ENCODE assay signal across 8 cellular contexts in the genomic region with DNA sequence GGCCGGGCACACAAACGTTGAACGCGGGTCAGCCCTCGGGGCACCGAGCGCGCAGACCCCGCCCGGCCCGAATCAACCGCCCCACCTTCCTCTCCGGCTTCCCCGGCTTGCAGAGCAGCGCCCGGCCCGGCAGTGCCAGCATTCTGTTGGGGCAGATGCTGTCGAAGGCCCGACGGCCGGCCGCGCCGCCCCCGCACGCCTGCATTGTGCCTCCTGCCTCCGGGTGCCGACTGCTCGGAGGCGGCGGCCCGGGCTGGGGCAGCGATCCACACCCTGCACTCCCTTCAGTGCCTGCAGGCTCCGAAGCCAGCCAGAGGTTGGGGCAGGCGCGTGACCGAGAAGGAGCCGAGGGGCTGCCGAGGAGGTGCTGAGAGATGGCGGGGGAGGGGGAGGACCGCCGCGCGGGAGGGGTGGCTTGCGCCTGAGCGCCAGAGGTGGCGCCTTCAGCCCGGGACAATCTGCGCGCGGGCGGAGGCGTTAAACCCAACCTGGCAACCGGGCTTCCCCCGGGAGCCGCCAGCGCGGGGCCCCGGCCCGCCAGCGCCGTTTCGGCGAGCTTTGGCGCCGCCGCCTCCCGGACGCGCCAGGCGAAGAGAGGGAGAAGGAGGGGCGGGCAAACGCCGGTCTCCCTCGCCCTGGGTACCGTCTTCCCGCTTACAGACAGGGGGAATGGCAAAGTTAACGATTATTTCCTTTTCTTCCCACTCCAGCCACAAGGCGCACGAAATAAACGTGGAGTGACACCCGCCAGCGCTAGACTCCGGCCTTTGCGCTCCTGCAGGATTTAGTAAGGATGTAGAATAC. TPM values are rescaled to one million over a fixed set of nuclear protein-coding genes. Genes with fewer than 3 reads are reported as not detected.
DNase-seq lines count a peak whose midpoint lies in the region; ATAC-seq and TF ChIP-seq lines count a peak whose summit lies in the region.

A gene (minus strand): TSS at position 382 of the 804 bp plus-strand sequence. CDS start 177 bp downstream, at position 205.

- no peaks in the 10 kb centered on the region for H3K9me3 ChIP-seq in OCI-LY7 (ENCODE audit: low read length)
- no peaks in the 10 kb centered on the region for H3K9me3 ChIP-seq in heart left ventricle

- DNase-seq in AG09309 (ENCODE audit: low read depth) (no peak), OCI-LY7 (ENCODE audit: low spot score) (peak; percentile 72), heart left ventricle (peak in 2 of 5 donors; percentile 28 to 61), sciatic nerve (ENCODE audit: low spot score) (no peak), hepatic stellate cell (ENCODE audit: low spot score) (no peak)
- DNase-seq in activated T-cell treated with anti-CD3 and anti-CD28 coated beads, Interleukin-2, amount 50 U/mL, for 72 hours: peak; percentile 77 to 79

- H3K9me3 Mint-ChIP-seq in activated T-cell treated with anti-CD3 and anti-CD28 coated beads, Interleukin-2, amount 50 U/mL, for 72 hours: no peaks in the 10 kb centered on the region

- peak within 1 kb of the TSS; percentile 86 for H3K4me3 Mint-ChIP-seq in activated T-cell treated with anti-CD3 and anti-CD28 coated beads, Interleukin-2, amount 50 U/mL, for 72 hours

- no peaks in the 10 kb centered on the region for H3K36me3 ChIP-seq in OCI-LY7 (ENCODE audit: insufficient read depth, low read length)
- no peaks in the 10 kb centered on the region for H3K36me3 ChIP-seq in heart left ventricle

- H3K27ac Mint-ChIP-seq in activated T-cell treated with anti-CD3 and anti-CD28 coated beads, Interleukin-2, amount 50 U/mL, for 72 hours: peak within 1 kb of the TSS; percentile 75

- H2AFZ ChIP-seq in OCI-LY7 (ENCODE audit: low read length): peak within 1 kb of the TSS; percentile 68

- H4K20me1 ChIP-seq in OCI-LY7 (ENCODE audit: insufficient read depth, low read length): 0 out of 2 replicates have a peak, but pooled peaks cover 4% of the 10 kb centered on the region

- 1 to 2% (median 1%) methylated on average over 33 to 85 of the region's 85 CpGs for WGBS in heart left ventricle, 4 donors

- H3K4me2 ChIP-seq in OCI-LY7 (ENCODE audit: low read length): peak within 1 kb of the TSS; percentile 90

- no TSS peak for BruUV-seq in OCI-LY7 (replicated peaks; lab: Mats Ljungman, UMichigan)

- ATAC-seq in GM18867 (IDR thresholded peaks at IDR 0.05; ENCODE audit: unreplicated experiment): peak; percentile 57
- ATAC-seq in HG03439 (IDR thresholded peaks at IDR 0.05; ENCODE audit: unreplicated experiment): peak; percentile 56
- peak; percentile 58 to 65 for ATAC-seq in activated T-cell treated with anti-CD3 and anti-CD28 coated beads, Interleukin-2, amount 50 U/mL, for 72 hours (replicated peaks in 1 of 2)
- peak in 3 of 4 donors; percentile 15 to 63 (median 48) for ATAC-seq in heart left ventricle
- ATAC-seq in sciatic nerve: peak; percentile 6

- H3K4me1 ChIP-seq in OCI-LY7 (ENCODE audit: insufficient read depth, low read length, poor library complexity, severe bottlenecking): peaks cover 11% of the 10 kb centered on the region
- H3K4me1 ChIP-seq in heart left ventricle: peaks cover 0 to 42% (median 24%) of the 10 kb centered on the region in 12 donors

- peaks cover 1 to 4% of the 10 kb centered on the region in 2 donors for H3K36me3 Mint-ChIP-seq in activated T-cell treated with anti-CD3 and anti-CD28 coated beads, Interleukin-2, amount 50 U/mL, for 72 hours (ENCODE audit: insufficient read depth in 2 of 2)

- no peak for TF ChIP-seq POLR2A in heart left ventricle (IDR thresholded peaks at IDR 0.05)

- H3K79me2 ChIP-seq in OCI-LY7 (ENCODE audit: insufficient read depth, low read depth, low read length): no peaks in the 10 kb centered on the region

- no peaks in the 10 kb centered on the region for H3K9me2 ChIP-seq in OCI-LY7 (ENCODE audit: insufficient read depth, low read length)

- TF ChIP-seq CTCF in AG09309 (IDR thresholded peaks at IDR 0.05; ENCODE audit: control insufficient read depth, insufficient read depth, low read depth, low read length, missing control alignments) (peak; percentile 14), OCI-LY7 (conservative IDR thresholded peaks at IDR 0.05; ENCODE audit: low read length) (peak; percentile 58), heart left ventricle (IDR thresholded peaks at IDR 0.05) (peak in 3 of 12 donors; percentile 10 to 29 (median 16))

- POLR2A ChIA-PET in OCI-LY7 (lab: Charles Lee): no interaction called here

- H3K4me1 Mint-ChIP-seq in activated T-cell treated with anti-CD3 and anti-CD28 coated beads, Interleukin-2, amount 50 U/mL, for 72 hours (ENCODE audit: low read depth): peaks cover 52% of the 10 kb centered on the region

- H3K27me3 ChIP-seq in heart left ventricle: peaks cover 71 to 100% (median 100%) of the 10 kb centered on the region in 9 donors

- H3K4me3 ChIP-seq in AG09309 (ENCODE audit: control insufficient read depth, low read depth, low read length) (peak within 1 kb of the TSS; percentile 47), OCI-LY7 (ENCODE audit: low read depth, low read length, poor library complexity, severe bottlenecking) (peak within 1 kb of the TSS; percentile 66), heart left ventricle (peak within 1 kb of the TSS; percentile 16 to 52 (median 38))

- peaks cover 88% of the 10 kb centered on the region for H3K27me3 Mint-ChIP-seq in activated T-cell treated with anti-CD3 and anti-CD28 coated beads, Interleukin-2, amount 50 U/mL, for 72 hours (ENCODE audit: low read depth)

- intact Hi-C loops in OCI-LY7 (cut with micrococcal nuclease; ENCODE audit: unreplicated experiment): loop anchor here (2.0 to 5.0 kb wide), 2 partner anchors 80 to 466 kb away; a partner anchor contains a TSS
- intact Hi-C loops in heart left ventricle (cut with DNase I): loop anchor here in 2 of 10 donors (5.0 to 10.0 kb wide), 2 partner anchors 50 to 52 kb away; a partner anchor contains a TSS
- intact Hi-C loops in sciatic nerve (cut with DNase I): loop anchor here (10.0 kb wide), 1 partner anchor 52 kb away; a partner anchor contains a TSS

- CTCF ChIA-PET in OCI-LY7 (lab: Charles Lee; ENCODE audit: unreplicated experiment): no interaction called here

- H3K27ac ChIP-seq in OCI-LY7 (ENCODE audit: low read depth, low read length, poor library complexity, severe bottlenecking) (no peak within 1 kb of the TSS), heart left ventricle (no peak within 1 kb of the TSS)

RNA-seq across cellular contexts. Expression of the gene that starts here (rescaled TPM):
- not detected in 2 replicates for total RNA-seq in OCI-LY7 (2014; rRNA removed; shearing (Covaris generic))
- total RNA-seq in OCI-LY7 (2022) (0.21 TPM in 1 of 2 replicates, not detected in the other), heart left ventricle (not detected), sciatic nerve (not detected)
- total RNA-seq in activated T-cell treated with anti-CD3 and anti-CD28 coated beads, Interleukin-2, amount 50 U/mL, for 72 hours: under 1 TPM in 1 of 2 donors, not detected in 1; 0.48 TPM
- polyA plus RNA-seq in heart left ventricle: not detected

Comparison
In these comparisons a context has a peak if more than half of its experiments do, and no peak if none do; other contexts are left out.
1. Peak in DNase-seq, H3K4me3 ChIP-seq and H3K4me2 ChIP-seq in OCI-LY7; RNA of the gene not detected or under 1 TPM.
2. Peak in DNase-seq and ATAC-seq in activated T-cell treated with anti-CD3 and anti-CD28 coated beads, Interleukin-2, amount 50 U/mL, for 72 hours; RNA of the gene not detected or under 1 TPM.
3. Peak in ATAC-seq and H3K4me3 ChIP-seq in heart left ventricle; RNA of the gene not detected or under 1 TPM.
4. Peak in ATAC-seq in sciatic nerve; RNA of the gene not detected or under 1 TPM.
5. ATAC-seq: peak in every context shown above with its lines; median percentile 62 in activated T-cell treated with anti-CD3 and anti-CD28 coated beads, Interleukin-2, amount 50 U/mL, for 72 hours; 57 in GM18867; 56 in HG03439; 48 in heart left ventricle; 6 in sciatic nerve.